1 cellular context compared by ENCODE assay signal in the genomic region with DNA sequence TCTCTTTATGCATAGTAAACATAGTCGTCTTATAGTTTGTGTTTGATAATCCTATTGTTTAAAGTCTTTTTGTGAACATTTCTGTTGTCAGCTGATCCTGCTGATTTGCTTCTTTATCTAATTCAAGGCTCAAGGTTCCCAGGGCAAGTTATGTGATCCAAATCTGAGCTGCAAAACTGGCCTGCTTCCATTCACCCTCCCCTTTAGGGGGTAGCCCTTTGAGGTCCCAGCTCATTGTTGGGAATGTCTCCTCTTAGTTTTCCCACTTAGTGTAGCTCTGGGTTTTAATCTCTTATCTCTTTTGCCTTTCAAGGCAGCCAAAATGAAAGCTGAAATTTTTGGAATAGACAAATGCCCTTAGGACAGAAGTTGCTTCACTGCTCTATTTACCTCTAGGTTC.
TF ChIP-seq lines count a peak whose summit lies in the region.

No MANE protein-coding gene starts in this region.

TF ChIP-seq in H1, 55 proteins besides CTCF, POLR2A, EP300 and RAD21:
- TF ChIP-seq RNF2 (IDR thresholded peaks at IDR 0.05; ENCODE audit: borderline replicate concordance, low read depth, low read length, missing control alignments, poor library complexity, severe bottlenecking) (no peak), NANOG (IDR thresholded peaks at IDR 0.05; ENCODE audit: insufficient read depth, low read depth, low read length, poor library complexity, severe bottlenecking) (no peak), RFX5 (IDR thresholded peaks at IDR 0.05; ENCODE audit: borderline replicate concordance, low read depth, low read length) (no peak)
- TF ChIP-seq, protein P1, sequence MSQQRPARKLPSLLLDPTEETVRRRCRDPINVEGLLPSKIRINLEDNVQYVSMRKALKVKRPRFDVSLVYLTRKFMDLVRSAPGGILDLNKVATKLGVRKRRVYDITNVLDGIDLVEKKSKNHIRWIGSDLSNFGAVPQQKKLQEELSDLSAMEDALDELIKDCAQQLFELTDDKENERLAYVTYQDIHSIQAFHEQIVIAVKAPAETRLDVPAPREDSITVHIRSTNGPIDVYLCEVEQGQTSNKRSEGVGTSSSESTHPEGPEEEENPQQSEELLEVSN (IDR thresholded peaks at IDR 0.05) = no peak
